In the genomic region with DNA sequence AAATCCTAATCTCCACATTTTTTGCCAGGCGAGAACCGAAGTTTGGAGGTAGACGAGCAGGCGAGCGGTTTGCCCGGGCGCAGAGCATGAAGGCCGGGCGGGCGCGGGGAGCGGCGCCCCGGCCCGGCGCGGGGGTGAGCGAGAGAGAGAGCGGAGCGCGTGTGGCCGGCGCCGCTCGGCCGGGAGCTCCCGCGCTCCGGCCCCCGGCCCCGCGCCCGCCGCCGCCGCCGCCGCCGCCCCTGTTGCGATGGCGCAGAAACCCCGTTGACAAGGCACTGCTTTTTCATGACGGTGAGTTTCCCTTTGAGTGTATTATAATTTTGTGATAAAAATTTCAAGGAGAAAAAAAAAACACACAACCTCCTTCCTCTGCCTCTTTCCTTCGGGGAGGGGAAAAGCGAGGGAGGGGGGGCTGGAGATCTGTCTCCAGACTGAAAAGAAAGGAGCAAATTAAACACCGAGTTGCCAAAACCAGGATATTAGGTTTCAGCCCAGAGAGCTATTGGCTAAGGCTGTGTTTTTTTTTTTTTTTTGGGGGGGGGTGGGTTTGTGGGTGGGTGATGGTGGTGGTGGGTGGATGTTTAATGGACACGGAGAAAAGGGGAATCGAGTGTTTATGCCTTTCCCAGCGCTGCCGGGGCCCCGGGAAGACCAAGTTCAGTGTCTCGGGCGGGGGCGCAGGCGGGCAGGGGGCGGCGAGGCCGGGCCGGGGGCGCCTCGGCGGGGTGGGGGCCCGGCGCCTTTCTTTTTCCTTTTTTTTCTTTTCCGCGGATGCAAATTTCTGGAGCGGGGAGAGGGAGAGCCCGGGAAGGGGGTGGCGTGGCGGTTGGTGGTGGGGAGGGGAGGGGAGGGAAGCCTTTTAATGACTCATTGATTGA, we compare ENCODE assay signal across 8 cellular contexts. TPM values are rescaled to one million over a fixed set of nuclear protein-coding genes. Genes with fewer than 3 reads are reported as not detected.
A peak's percentile ranks its signal among the peaks of the same experiment; 100 is the strongest.
DNase-seq lines count a peak whose midpoint lies in the region; ATAC-seq and TF ChIP-seq lines count a peak whose summit lies in the region.

A gene with protein sequence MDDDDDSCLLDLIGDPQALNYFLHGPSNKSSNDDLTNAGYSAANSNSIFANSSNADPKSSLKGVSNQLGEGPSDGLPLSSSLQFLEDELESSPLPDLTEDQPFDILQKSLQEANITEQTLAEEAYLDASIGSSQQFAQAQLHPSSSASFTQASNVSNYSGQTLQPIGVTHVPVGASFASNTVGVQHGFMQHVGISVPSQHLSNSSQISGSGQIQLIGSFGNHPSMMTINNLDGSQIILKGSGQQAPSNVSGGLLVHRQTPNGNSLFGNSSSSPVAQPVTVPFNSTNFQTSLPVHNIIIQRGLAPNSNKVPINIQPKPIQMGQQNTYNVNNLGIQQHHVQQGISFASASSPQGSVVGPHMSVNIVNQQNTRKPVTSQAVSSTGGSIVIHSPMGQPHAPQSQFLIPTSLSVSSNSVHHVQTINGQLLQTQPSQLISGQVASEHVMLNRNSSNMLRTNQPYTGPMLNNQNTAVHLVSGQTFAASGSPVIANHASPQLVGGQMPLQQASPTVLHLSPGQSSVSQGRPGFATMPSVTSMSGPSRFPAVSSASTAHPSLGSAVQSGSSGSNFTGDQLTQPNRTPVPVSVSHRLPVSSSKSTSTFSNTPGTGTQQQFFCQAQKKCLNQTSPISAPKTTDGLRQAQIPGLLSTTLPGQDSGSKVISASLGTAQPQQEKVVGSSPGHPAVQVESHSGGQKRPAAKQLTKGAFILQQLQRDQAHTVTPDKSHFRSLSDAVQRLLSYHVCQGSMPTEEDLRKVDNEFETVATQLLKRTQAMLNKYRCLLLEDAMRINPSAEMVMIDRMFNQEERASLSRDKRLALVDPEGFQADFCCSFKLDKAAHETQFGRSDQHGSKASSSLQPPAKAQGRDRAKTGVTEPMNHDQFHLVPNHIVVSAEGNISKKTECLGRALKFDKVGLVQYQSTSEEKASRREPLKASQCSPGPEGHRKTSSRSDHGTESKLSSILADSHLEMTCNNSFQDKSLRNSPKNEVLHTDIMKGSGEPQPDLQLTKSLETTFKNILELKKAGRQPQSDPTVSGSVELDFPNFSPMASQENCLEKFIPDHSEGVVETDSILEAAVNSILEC (plus strand): TSS at position 242 of the 878 bp plus-strand sequence. CDS start 39,971 bp downstream, outside the sequence.

- peak within 1 kb of the TSS; percentile 99 for H3K27ac Mint-ChIP-seq in activated naive CD8-positive, alpha-beta T cell treated with anti-CD3 and anti-CD28 coated beads for 36 hours

- WGBS in ovary, 3 donors, result 0 to 1% (median 0%) methylated on average over 58 to 68 of the region's 70 CpGs
- under 1% methylated on average over 68 of the region's 70 CpGs for WGBS in thymus

- intact Hi-C loops in Right ventricle myocardium inferior (cut with DNase I) (loop anchor here (2.0 to 10.0 kb wide), 2 partner anchors 97 to 733 kb away; a partner anchor contains a TSS), ovary (cut with DNase I) (loop anchor here in 1 of 4 donors (5.0 to 10.0 kb wide), 2 partner anchors 35 to 93 kb away; a partner anchor contains a TSS)

- H3K4me3 Mint-ChIP-seq in activated naive CD8-positive, alpha-beta T cell treated with anti-CD3 and anti-CD28 coated beads for 36 hours, result peak within 1 kb of the TSS; percentile 94

- ATAC-seq in Right ventricle myocardium inferior (peak; percentile 15), HG03460 (IDR thresholded peaks at IDR 0.05; ENCODE audit: unreplicated experiment) (no peak)

- TF ChIP-seq EP300 in ovary (IDR thresholded peaks at IDR 0.05), result no peak

- H3K4me3 ChIP-seq in ovary (peak within 1 kb of the TSS; percentile 67), thymus (ENCODE audit: low read length) (peak within 1 kb of the TSS; percentile 98)

- peaks cover 18% of the 10 kb centered on the region for H3K36me3 Mint-ChIP-seq in activated naive CD8-positive, alpha-beta T cell treated with anti-CD3 and anti-CD28 coated beads for 36 hours

- peaks cover 9% of the 10 kb centered on the region for H3K4me1 ChIP-seq in ovary (ENCODE audit: insufficient read depth)
- peaks cover 6% of the 10 kb centered on the region for H3K4me1 ChIP-seq in thymus (ENCODE audit: control insufficient read depth, insufficient read depth, low read length)

- H3K9me3 Mint-ChIP-seq in activated naive CD8-positive, alpha-beta T cell treated with anti-CD3 and anti-CD28 coated beads for 36 hours, result no peaks in the 10 kb centered on the region

- no peaks in the 10 kb centered on the region for H3K9me3 ChIP-seq in ovary
- H3K9me3 ChIP-seq in thymus (ENCODE audit: control insufficient read depth), result no peaks in the 10 kb centered on the region

- in situ Hi-C loops in G401 (cut with HindIII; ENCODE audit: low sequenced_read_pairs), result no loop called here

- H3K27me3 ChIP-seq in ovary (no peaks in the 10 kb centered on the region), thymus (ENCODE audit: control insufficient read depth, insufficient read depth) (no peaks in the 10 kb centered on the region)

- H3K36me3 ChIP-seq in ovary (no peaks in the 10 kb centered on the region), thymus (ENCODE audit: control insufficient read depth, insufficient read depth) (peaks cover 3% of the 10 kb centered on the region)

- TF ChIP-seq POLR2A in ovary (IDR thresholded peaks at IDR 0.05), result no peak

- TF ChIP-seq CTCF in ovary (IDR thresholded peaks at IDR 0.05), result no peak

- DNase-seq in G401 (ENCODE audit: low spot score) (peak; percentile 61), NAMALWA (ENCODE audit: low spot score) (peak; percentile 71), SW480 (ENCODE audit: low spot score) (peak; percentile 65), Right ventricle myocardium inferior (ENCODE audit: missing footprints) (peak; percentile 72), ovary (peak; percentile 68 to 83 (median 74))
- peak; percentile 78 for DNase-seq in activated naive CD8-positive, alpha-beta T cell treated with anti-CD3 and anti-CD28 coated beads for 36 hours

- H3K27ac ChIP-seq in ovary (peak within 1 kb of the TSS; percentile 99 to 100), thymus (ENCODE audit: low read depth) (peak within 1 kb of the TSS; percentile 100)

- H3K27me3 Mint-ChIP-seq in activated naive CD8-positive, alpha-beta T cell treated with anti-CD3 and anti-CD28 coated beads for 36 hours, result no peaks in the 10 kb centered on the region

- H3K4me1 Mint-ChIP-seq in activated naive CD8-positive, alpha-beta T cell treated with anti-CD3 and anti-CD28 coated beads for 36 hours, result peaks cover 36% of the 10 kb centered on the region

RNA-seq across cellular contexts. Expression of the gene that starts here (rescaled TPM):
- 0.37 and 1.6 TPM in 2 replicates for total RNA-seq in G401 (2014; rRNA removed; shearing (Covaris generic))
- total RNA-seq in activated naive CD8-positive, alpha-beta T cell treated with anti-CD3 and anti-CD28 coated beads for 36 hours, result 10 to 100 TPM; 10.6 to 10.7 TPM
- 11.6 TPM for total RNA-seq in Right ventricle myocardium inferior
- total RNA-seq in ovary, result 10 to 100 TPM; 13.3 to 27.1 (median 25.4) TPM
- 10 to 100 TPM; 10.5 to 24.9 TPM for polyA plus RNA-seq in ovary
- polyA plus RNA-seq in thymus, result 6.7 TPM
